Comparison of ENCODE assay signal across 8 cellular contexts in genomic region chr7:24401628-24402593, GRCh38.
A peak's percentile ranks its signal among the peaks of the same experiment; 100 is the strongest.
DNase-seq lines count a peak whose midpoint lies in the region; ATAC-seq, FAIRE-seq and TF ChIP-seq lines count a peak whose summit lies in the region.

No MANE protein-coding gene starts in this region.

- 14 to 15% methylated on average over 4 to 12 of the region's 15 CpGs for WGBS in endodermal cell (ENCODE audit: insufficient coverage in 1 of 2, insufficient read length in 1 of 2), 2 experiments
- WGBS in pancreas, 2 donors = 28 to 30% methylated on average over 13 to 14 of the region's 15 CpGs

- no peak overlapping the region for H3K9ac ChIP-seq in endodermal cell (ENCODE audit: extremely low read depth, low read length, poor library complexity, severe bottlenecking)

- ATAC-seq in GM21526 (IDR thresholded peaks at IDR 0.05; ENCODE audit: low FRiP score, unreplicated experiment) (peak; percentile 78), pancreas (peak; percentile 55 to 91 (median 84))

- no peaks in the 10 kb centered on the region for H3K36me3 ChIP-seq in endodermal cell (ENCODE audit: control insufficient read depth, insufficient read depth, low read length)
- no peaks in the 10 kb centered on the region for H3K36me3 ChIP-seq in pancreas

- peaks cover 13% of the 10 kb centered on the region for H3K27me3 ChIP-seq in endodermal cell (ENCODE audit: control insufficient read depth, insufficient read depth, low read length, poor library complexity, severe bottlenecking)
- no peaks in the 10 kb centered on the region for H3K27me3 ChIP-seq in pancreas

- no peaks in the 10 kb centered on the region for H3K4me1 ChIP-seq in endodermal cell (ENCODE audit: control insufficient read depth, insufficient read depth, low read length)
- H3K4me1 ChIP-seq in pancreas = no peaks in the 10 kb centered on the region

- H3K27ac Mint-ChIP-seq in endodermal cell = peak overlapping the region; percentile 81

- DNase-seq in DMS 273 (lab: John Stamatoyannopoulos, UW; ENCODE audit: unreplicated experiment) (peak; percentile 77), NCI-H345 treated with DMSO at 0.1 percent for 48 hours (lab: John Stamatoyannopoulos, UW; ENCODE audit: unreplicated experiment) (peak; percentile 5), endodermal cell (no peak), pancreas (no peak), iPS-NIHi7 (ENCODE audit: extremely low spot score) (no peak)
- DNase-seq in NK-92 treated with Interleukin-12 subunit alpha and Interleukin-12 subunit beta, amount 100 ng/mL, for 24 hours (lab: John Stamatoyannopoulos, UW) = no peak
- no peak for DNase-seq in activated CD4-positive, alpha-beta T cell treated with anti-CD3 and anti-CD28 coated beads for 48 hours

- no peaks in the 10 kb centered on the region for H3K9me3 Mint-ChIP-seq in endodermal cell

- H3K9me3 ChIP-seq in endodermal cell (ENCODE audit: control insufficient read depth, low read length) (no peaks in the 10 kb centered on the region), pancreas (no peaks in the 10 kb centered on the region)

- H3K27me3 Mint-ChIP-seq in endodermal cell (ENCODE audit: insufficient read depth) = peaks cover 43% of the 10 kb centered on the region

- TF ChIP-seq CTCF in endodermal cell (conservative IDR thresholded peaks at IDR 0.05) = peak; percentile 67
- TF ChIP-seq CTCF in pancreas (IDR thresholded peaks at IDR 0.05) = peak in 2 of 4 donors; percentile 29 to 36

- peaks cover 5% of the 10 kb centered on the region for H3K36me3 Mint-ChIP-seq in endodermal cell (ENCODE audit: low read depth)

- H3K27ac ChIP-seq in endodermal cell (ENCODE audit: low read depth, low read length) (no peak overlapping the region), pancreas (no peak overlapping the region)

- peak overlapping the region; percentile 57 for H3K4me3 ChIP-seq in endodermal cell (ENCODE audit: low read length)
- no peak overlapping the region for H3K4me3 ChIP-seq in pancreas

- peaks cover 42% of the 10 kb centered on the region for H3K4me1 Mint-ChIP-seq in endodermal cell

- peak overlapping the region; percentile 52 for H3K4me3 Mint-ChIP-seq in endodermal cell

- FAIRE-seq in pancreas (lab: Jason Lieb, UNC) = no peak

- intact Hi-C loops in pancreas (cut with DNase I) = loop anchor here in 1 of 3 donors (10.0 kb wide), 1 partner anchor 263 kb away; no protein-coding TSS in a partner anchor

Comparison
In these comparisons a context has a peak if more than half of its experiments do, and no peak if none do; other contexts are left out.
1. DNase-seq: peak in DMS 273 (single experiment) and NCI-H345 treated with DMSO at 0.1 percent for 48 hours (single experiment); none in endodermal cell (single experiment), pancreas (0 of 6), NK-92 treated with Interleukin-12 subunit alpha and Interleukin-12 subunit beta, amount 100 ng/mL, for 24 hours (single experiment), activated CD4-positive, alpha-beta T cell treated with anti-CD3 and anti-CD28 coated beads for 48 hours (single experiment) and iPS-NIHi7 (single experiment).